ENCODE assay signal across 25 cellular contexts in genomic region chrX:136386821-136387220, GRCh38.
"Had no signal": no experiment of that assay in that cellular context is flagged by ENCODE, and none has a peak within 500 bp of the region (broad histone marks: within the 10 kb centered on the region; RNA-seq: fewer than 3 reads in every experiment).

No MANE protein-coding gene starts in this region.

- FAIRE-seq: colon, TTC549 had no signal

- H3K27ac ChIP-seq: brain microvascular endothelial cell, cardiac muscle cell, PC-9 had no signal

- H3K4me3 ChIP-seq: cardiac muscle cell, PC-9 had no signal

- ATAC-seq: activated CD8-positive, alpha-beta memory T cell treated with anti-CD3 and anti-CD28 coated beads, Interleukin-2, amount 10 ng/mL, durations not matched to agents 7 days and 5 days; activated T-cell treated with anti-CD3 and anti-CD28 coated beads, Interleukin-2, amount 50 U/mL, for 4 hours; T-cell had no signal

- H3K4me2 ChIP-seq: PC-9 had no signal

- DNase-seq: activated B cell treated with CpG ODN at 0.5 μM for 24 hours; activated CD4-positive, alpha-beta T cell treated with anti-CD3 and anti-CD28 coated beads for 1 hour; activated CD4-positive, alpha-beta T cell treated with anti-CD3 and anti-CD28 coated beads, Interleukin-2, amount 10 ng/mL, durations not matched to agents 24 days and 14 days; activated CD4-positive, alpha-beta T cell treated with anti-CD3 and anti-CD28 coated beads, Interleukin-2, amount 50 U/mL, for 48 hours; activated CD8-positive, alpha-beta memory T cell treated with anti-CD3 and anti-CD28 coated beads, Interleukin-2, amount 10 ng/mL, durations not matched to agents 7 days and 5 days; activated gamma-delta T cell; activated naive CD4-positive, alpha-beta T cell treated with anti-CD3 and anti-CD28 coated beads for 36 hours; activated T-cell treated with anti-CD3 and anti-CD28 coated beads, Interleukin-2, amount 50 U/mL, for 4 hours; amygdala; brain microvascular endothelial cell; cerebellar nuclear complex; Karpas-422; MM.1S; NCI-H1105; NCI-H1436; NCI-H187 treated with DMSO at 0.1 percent for 48 hours; NCI-H510A treated with DMSO at 0.1 percent for 48 hours; PC-9; SHP77 treated with DMSO at 0.1 percent for 48 hours; T-cell; T-helper 2 cell; T1000 had no signal
